ENCODE assay signal across 8 cellular contexts in the genomic region with DNA sequence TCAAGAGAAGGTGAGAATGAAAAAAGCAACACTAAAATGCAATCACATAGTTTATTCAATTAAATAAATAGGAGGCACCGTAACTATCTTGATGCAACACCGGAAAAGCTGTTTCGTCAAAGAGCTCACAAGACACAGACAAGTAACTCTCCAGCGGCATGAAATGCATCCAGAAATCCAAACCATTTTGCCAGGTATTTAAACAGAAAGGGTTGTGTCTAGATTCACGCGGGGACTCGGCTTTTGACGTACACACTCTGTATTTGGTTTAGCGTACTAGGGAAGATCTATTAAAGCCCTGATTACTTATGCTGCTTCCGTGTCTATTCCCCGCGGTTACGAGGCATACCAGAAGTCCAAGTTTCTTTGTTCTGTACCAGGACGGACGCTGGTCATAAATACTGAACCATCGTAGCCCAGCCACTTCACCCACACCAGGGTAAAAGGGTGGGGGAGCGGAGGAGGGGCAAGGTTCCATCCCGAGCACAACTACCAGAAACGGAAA. TPM values are rescaled to one million over a fixed set of nuclear protein-coding genes. Genes with fewer than 3 reads are reported as not detected.
A peak's percentile ranks its signal among the peaks of the same experiment; 100 is the strongest.
DNase-seq lines count a peak whose midpoint lies in the region; ATAC-seq lines count a peak whose summit lies in the region.

No MANE protein-coding gene starts in this region.

- peaks cover 8% of the 10 kb centered on the region for H3K36me3 ChIP-seq in CD4-positive, CD25-positive, alpha-beta regulatory T cell (ENCODE audit: control insufficient read depth, insufficient read depth, low read length)

- peak overlapping the region; percentile 96 to 100 (median 98) for H3K4me3 Mint-ChIP-seq in CD4-positive, CD25-positive, alpha-beta regulatory T cell
- peak overlapping the region; percentile 93 for H3K4me3 Mint-ChIP-seq in activated T-helper 2 cell treated with anti-CD3 and anti-CD28 coated beads, Interferon-gamma antibody, Interleukin-2, Interleukin-4, amounts not matched to agents 10 μg/mL and 5 μg/mL and 100 μg/mL, durations not matched to agents 14 hours and 24 hours and 36 hours (ENCODE audit: low read depth)

- H3K9me3 Mint-ChIP-seq in CD4-positive, CD25-positive, alpha-beta regulatory T cell: no peaks in the 10 kb centered on the region
- no peaks in the 10 kb centered on the region for H3K9me3 Mint-ChIP-seq in activated T-helper 2 cell treated with anti-CD3 and anti-CD28 coated beads, Interferon-gamma antibody, Interleukin-2, Interleukin-4, amounts not matched to agents 10 μg/mL and 5 μg/mL and 100 μg/mL, durations not matched to agents 14 hours and 24 hours and 36 hours

- H3K27me3 Mint-ChIP-seq in CD4-positive, CD25-positive, alpha-beta regulatory T cell: no peaks in the 10 kb centered on the region
- no peaks in the 10 kb centered on the region for H3K27me3 Mint-ChIP-seq in activated T-helper 2 cell treated with anti-CD3 and anti-CD28 coated beads, Interferon-gamma antibody, Interleukin-2, Interleukin-4, amounts not matched to agents 10 μg/mL and 5 μg/mL and 100 μg/mL, durations not matched to agents 14 hours and 24 hours and 36 hours (ENCODE audit: low read depth)

- H3K27me3 ChIP-seq in CD4-positive, CD25-positive, alpha-beta regulatory T cell (ENCODE audit: control insufficient read depth, insufficient read depth, low read length): no peaks in the 10 kb centered on the region

- peak overlapping the region; percentile 100 for H3K27ac ChIP-seq in CD4-positive, CD25-positive, alpha-beta regulatory T cell (ENCODE audit: insufficient read depth, low read length, poor library complexity, severe bottlenecking)

- peak overlapping the region; percentile 98 for H3K4me3 ChIP-seq in CD4-positive, CD25-positive, alpha-beta regulatory T cell (ENCODE audit: low read depth, low read length)

- peaks cover 3% of the 10 kb centered on the region for H3K36me3 Mint-ChIP-seq in CD4-positive, CD25-positive, alpha-beta regulatory T cell
- peaks cover 37% of the 10 kb centered on the region for H3K36me3 Mint-ChIP-seq in activated T-helper 2 cell treated with anti-CD3 and anti-CD28 coated beads, Interferon-gamma antibody, Interleukin-2, Interleukin-4, amounts not matched to agents 10 μg/mL and 5 μg/mL and 100 μg/mL, durations not matched to agents 14 hours and 24 hours and 36 hours (ENCODE audit: low read depth)

- ATAC-seq in CD4-positive, CD25-positive, alpha-beta regulatory T cell (ENCODE audit: low read depth in 2 of 2): no peak
- ATAC-seq in GM19438 (IDR thresholded peaks at IDR 0.05; ENCODE audit: low read depth, unreplicated experiment) (peak; percentile 4), GM19463 (IDR thresholded peaks at IDR 0.05; ENCODE audit: unreplicated experiment) (no peak), HG02642 (IDR thresholded peaks at IDR 0.05; ENCODE audit: poor library complexity, unreplicated experiment) (no peak)

- intact Hi-C loops in activated T-helper 2 cell treated with anti-CD3 and anti-CD28 coated beads, Interferon-gamma antibody, Interleukin-2, Interleukin-4, amounts not matched to agents 10 μg/mL and 5 μg/mL and 100 μg/mL, durations not matched to agents 14 hours and 24 hours and 36 hours (cut with micrococcal nuclease): loop anchor here (1.0 to 5.0 kb wide), 4 partner anchors 31 to 1209 kb away; partner anchors contain the start of genes FOXB1, GTF2A2 and ICE2

- H3K27ac Mint-ChIP-seq in CD4-positive, CD25-positive, alpha-beta regulatory T cell: peak overlapping the region; percentile 97 to 99 (median 97)
- peak overlapping the region; percentile 98 for H3K27ac Mint-ChIP-seq in activated T-helper 2 cell treated with anti-CD3 and anti-CD28 coated beads, Interferon-gamma antibody, Interleukin-2, Interleukin-4, amounts not matched to agents 10 μg/mL and 5 μg/mL and 100 μg/mL, durations not matched to agents 14 hours and 24 hours and 36 hours

- H3K4me1 ChIP-seq in CD4-positive, CD25-positive, alpha-beta regulatory T cell (ENCODE audit: control insufficient read depth, insufficient read depth, low read length, poor library complexity, severe bottlenecking): peaks cover 43% of the 10 kb centered on the region

- no peaks in the 10 kb centered on the region for H3K9me3 ChIP-seq in CD4-positive, CD25-positive, alpha-beta regulatory T cell (ENCODE audit: control insufficient read depth in 2 of 2, low read length in 2 of 2)

- peak; percentile 29 to 80 (median 58) for DNase-seq in CD4-positive, CD25-positive, alpha-beta regulatory T cell
- peak; percentile 61 for DNase-seq in MV-4-11 (lab: John Stamatoyannopoulos, UW)
- no peak for DNase-seq in activated T-helper 2 cell treated with anti-CD3 and anti-CD28 coated beads, Interferon-gamma antibody, Interleukin-2, Interleukin-4, amounts not matched to agents 10 μg/mL and 5 μg/mL and 100 μg/mL, durations not matched to agents 14 hours and 24 hours and 36 hours (ENCODE audit: low spot score)
- peak; percentile 67 for DNase-seq in foreskin melanocyte
- peak; percentile 70 for DNase-seq in pons (ENCODE audit: low spot score)

- H3K4me1 Mint-ChIP-seq in CD4-positive, CD25-positive, alpha-beta regulatory T cell: peaks cover 16 to 60% (median 41%) of the 10 kb centered on the region in 4 donors
- H3K4me1 Mint-ChIP-seq in activated T-helper 2 cell treated with anti-CD3 and anti-CD28 coated beads, Interferon-gamma antibody, Interleukin-2, Interleukin-4, amounts not matched to agents 10 μg/mL and 5 μg/mL and 100 μg/mL, durations not matched to agents 14 hours and 24 hours and 36 hours (ENCODE audit: low read depth): peaks cover 44% of the 10 kb centered on the region

RNA-seq across cellular contexts. Expression of gene BNIP2, which starts 0.7 kb away (rescaled TPM):
- total RNA-seq in CD4-positive, CD25-positive, alpha-beta regulatory T cell: 98.8 TPM
- 100 to 1,000 TPM in 1 of 4 donors, 10 to 100 TPM in 3; 88.6 to 103 (median 93.6) TPM for polyA plus RNA-seq in CD4-positive, CD25-positive, alpha-beta regulatory T cell
- 59.4 and 60.5 TPM in 2 replicates for total RNA-seq in activated T-helper 2 cell treated with anti-CD3 and anti-CD28 coated beads, Interferon-gamma antibody, Interleukin-2, Interleukin-4, amounts not matched to agents 10 μg/mL and 5 μg/mL and 100 μg/mL, durations not matched to agents 14 hours and 24 hours and 36 hours

RNA-seq across cellular contexts. Expression of gene GTF2A2, which starts 31.1 kb away (rescaled TPM):
- 61.5 TPM for total RNA-seq in CD4-positive, CD25-positive, alpha-beta regulatory T cell
- polyA plus RNA-seq in CD4-positive, CD25-positive, alpha-beta regulatory T cell: 100 to 1,000 TPM; 119 to 174 (median 135) TPM
- total RNA-seq in activated T-helper 2 cell treated with anti-CD3 and anti-CD28 coated beads, Interferon-gamma antibody, Interleukin-2, Interleukin-4, amounts not matched to agents 10 μg/mL and 5 μg/mL and 100 μg/mL, durations not matched to agents 14 hours and 24 hours and 36 hours: 187 and 193 TPM in 2 replicates
